1 cellular context compared by ENCODE assay signal in the genomic region with DNA sequence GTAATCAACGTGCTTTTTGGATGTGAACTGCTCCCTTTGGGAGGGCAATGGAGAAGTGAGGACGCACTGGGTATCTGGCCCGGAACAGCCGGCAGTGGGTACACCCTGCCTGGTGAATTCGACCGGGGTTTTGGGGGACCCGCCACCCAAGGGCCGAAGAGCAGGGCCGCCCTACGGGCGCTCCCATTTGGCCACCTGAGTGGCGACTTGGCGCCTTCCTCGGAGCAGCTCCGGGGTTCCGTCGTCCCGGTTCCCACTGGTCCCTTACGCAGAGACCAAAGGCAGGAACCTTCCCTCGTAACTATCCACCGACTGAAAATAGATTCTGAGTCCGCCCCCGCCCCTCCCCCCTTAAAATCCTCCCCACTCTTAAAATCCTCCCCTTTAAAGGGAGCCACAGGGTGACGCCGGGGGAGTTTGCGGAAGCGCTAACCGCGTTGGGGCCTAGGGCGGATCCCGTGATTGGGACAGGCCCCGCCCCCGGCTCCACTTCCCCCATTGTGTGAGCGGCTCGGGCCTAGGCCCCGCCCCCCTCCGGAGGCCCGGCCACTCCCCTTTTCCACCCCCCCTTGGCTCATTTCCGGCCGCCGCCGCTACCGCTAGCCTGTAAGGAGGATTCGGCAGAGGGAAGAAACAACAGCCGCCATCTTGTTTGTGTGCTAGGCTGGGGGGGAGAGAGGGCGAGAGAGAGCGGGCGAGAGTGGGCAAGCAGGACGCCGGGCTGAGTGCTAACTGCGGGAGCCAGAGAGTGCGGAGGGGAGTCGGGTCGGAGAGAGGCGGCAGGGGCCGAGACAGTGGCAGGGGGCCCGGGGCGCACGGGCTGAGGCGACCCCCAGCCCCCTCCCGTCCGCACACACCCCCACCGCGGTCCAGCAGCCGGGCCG.
TF ChIP-seq lines count a peak whose summit lies in the region.

No MANE protein-coding gene starts in this region.

TF ChIP-seq in K562, 482 proteins besides CTCF, POLR2A, EP300 and RAD21 (continued from another document and continues in another):
- TF ChIP-seq, protein P1, sequence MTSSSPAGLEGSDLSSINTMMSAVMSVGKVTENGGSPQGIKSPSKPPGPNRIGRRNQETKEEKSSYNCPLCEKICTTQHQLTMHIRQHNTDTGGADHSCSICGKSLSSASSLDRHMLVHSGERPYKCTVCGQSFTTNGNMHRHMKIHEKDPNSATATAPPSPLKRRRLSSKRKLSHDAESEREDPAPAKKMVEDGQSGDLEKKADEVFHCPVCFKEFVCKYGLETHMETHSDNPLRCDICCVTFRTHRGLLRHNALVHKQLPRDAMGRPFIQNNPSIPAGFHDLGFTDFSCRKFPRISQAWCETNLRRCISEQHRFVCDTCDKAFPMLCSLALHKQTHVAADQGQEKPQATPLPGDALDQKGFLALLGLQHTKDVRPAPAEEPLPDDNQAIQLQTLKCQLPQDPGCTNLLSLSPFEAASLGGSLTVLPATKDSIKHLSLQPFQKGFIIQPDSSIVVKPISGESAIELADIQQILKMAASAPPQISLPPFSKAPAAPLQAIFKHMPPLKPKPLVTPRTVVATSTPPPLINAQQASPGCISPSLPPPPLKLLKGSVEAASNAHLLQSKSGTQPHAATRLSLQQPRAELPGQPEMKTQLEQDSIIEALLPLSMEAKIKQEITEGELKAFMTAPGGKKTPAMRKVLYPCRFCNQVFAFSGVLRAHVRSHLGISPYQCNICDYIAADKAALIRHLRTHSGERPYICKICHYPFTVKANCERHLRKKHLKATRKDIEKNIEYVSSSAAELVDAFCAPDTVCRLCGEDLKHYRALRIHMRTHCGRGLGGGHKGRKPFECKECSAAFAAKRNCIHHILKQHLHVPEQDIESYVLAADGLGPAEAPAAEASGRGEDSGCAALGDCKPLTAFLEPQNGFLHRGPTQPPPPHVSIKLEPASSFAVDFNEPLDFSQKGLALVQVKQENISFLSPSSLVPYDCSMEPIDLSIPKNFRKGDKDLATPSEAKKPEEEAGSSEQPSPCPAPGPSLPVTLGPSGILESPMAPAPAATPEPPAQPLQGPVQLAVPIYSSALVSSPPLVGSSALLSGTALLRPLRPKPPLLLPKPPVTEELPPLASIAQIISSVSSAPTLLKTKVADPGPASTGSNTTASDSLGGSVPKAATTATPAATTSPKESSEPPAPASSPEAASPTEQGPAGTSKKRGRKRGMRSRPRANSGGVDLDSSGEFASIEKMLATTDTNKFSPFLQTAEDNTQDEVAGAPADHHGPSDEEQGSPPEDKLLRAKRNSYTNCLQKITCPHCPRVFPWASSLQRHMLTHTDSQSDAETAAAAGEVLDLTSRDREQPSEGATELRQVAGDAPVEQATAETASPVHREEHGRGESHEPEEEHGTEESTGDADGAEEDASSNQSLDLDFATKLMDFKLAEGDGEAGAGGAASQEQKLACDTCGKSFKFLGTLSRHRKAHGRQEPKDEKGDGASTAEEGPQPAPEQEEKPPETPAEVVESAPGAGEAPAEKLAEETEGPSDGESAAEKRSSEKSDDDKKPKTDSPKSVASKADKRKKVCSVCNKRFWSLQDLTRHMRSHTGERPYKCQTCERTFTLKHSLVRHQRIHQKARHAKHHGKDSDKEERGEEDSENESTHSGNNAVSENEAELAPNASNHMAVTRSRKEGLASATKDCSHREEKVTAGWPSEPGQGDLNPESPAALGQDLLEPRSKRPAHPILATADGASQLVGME (CRISPR knock-in tag; IDR thresholded peaks at IDR 0.05), result no peak
- TF ChIP-seq ATF7 (IDR thresholded peaks at IDR 0.05), result peak; percentile 31; the same call in 1 of the 2 replicates
- TF ChIP-seq XRCC3 (IDR thresholded peaks at IDR 0.05), result no peak
- no peak for TF ChIP-seq FOXA1 (IDR thresholded peaks at IDR 0.05; ENCODE audit: borderline replicate concordance)
- peak; percentile 80; the same call in 1 of the 2 replicates for TF ChIP-seq TOE1 (IDR thresholded peaks at IDR 0.05; ENCODE audit: borderline replicate concordance)
- no peak for TF ChIP-seq TOE1 (CRISPR knock-in tag; IDR thresholded peaks at IDR 0.05; ENCODE audit: borderline replicate concordance, low read depth)
- no peak for TF ChIP-seq ZNF217 (CRISPR knock-in tag; IDR thresholded peaks at IDR 0.05)
- peak; percentile 21; the same call in 1 of the 2 replicates for TF ChIP-seq NFIC (IDR thresholded peaks at IDR 0.05)
- TF ChIP-seq KLF13 (tag; IDR thresholded peaks at IDR 0.05; ENCODE audit: borderline replicate concordance, low read depth), result no peak
- TF ChIP-seq DPF2 (IDR thresholded peaks at IDR 0.05), result 0 out of 2 replicates have a peak, but pooled peaks have one; percentile 13
- TF ChIP-seq NFRKB (IDR thresholded peaks at IDR 0.05; ENCODE audit: low read depth), result peak; percentile 99
- peak; percentile 9; the same call in 1 of the 2 replicates for TF ChIP-seq MEF2A (IDR thresholded peaks at IDR 0.05; ENCODE audit: control insufficient read depth, low read depth, low read length)
- peak; percentile 46; the same call in 1 of the 2 replicates for TF ChIP-seq LCOR (CRISPR knock-in tag; IDR thresholded peaks at IDR 0.05)
- no peak for TF ChIP-seq POLR3G (IDR thresholded peaks at IDR 0.05; ENCODE audit: extremely low read depth, insufficient read length, insufficient replicate concordance)
- peak; percentile 80 to 88 for TF ChIP-seq MAZ (CRISPR knock-in tag; conservative IDR thresholded peaks at IDR 0.05 in 1 of 2, IDR thresholded peaks at IDR 0.05 in 1 of 2)
- no peak for TF ChIP-seq CC2D1A (IDR thresholded peaks at IDR 0.05)
- TF ChIP-seq TCFL5 (CRISPR knock-in tag; conservative IDR thresholded peaks at IDR 0.05), result no peak
- TF ChIP-seq, protein P2, sequence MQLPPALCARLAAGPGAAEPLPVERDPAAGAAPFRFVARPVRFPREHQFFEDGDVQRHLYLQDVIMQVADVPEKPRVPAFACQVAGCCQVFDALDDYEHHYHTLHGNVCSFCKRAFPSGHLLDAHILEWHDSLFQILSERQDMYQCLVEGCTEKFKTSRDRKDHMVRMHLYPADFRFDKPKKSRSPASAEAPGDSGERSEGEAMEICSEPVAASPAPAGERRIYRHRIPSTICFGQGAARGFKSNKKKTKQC (CRISPR knock-in tag; IDR thresholded peaks at IDR 0.05), result 0 out of 2 replicates have a peak, but pooled peaks have one; percentile 43
- TF ChIP-seq, protein P3, sequence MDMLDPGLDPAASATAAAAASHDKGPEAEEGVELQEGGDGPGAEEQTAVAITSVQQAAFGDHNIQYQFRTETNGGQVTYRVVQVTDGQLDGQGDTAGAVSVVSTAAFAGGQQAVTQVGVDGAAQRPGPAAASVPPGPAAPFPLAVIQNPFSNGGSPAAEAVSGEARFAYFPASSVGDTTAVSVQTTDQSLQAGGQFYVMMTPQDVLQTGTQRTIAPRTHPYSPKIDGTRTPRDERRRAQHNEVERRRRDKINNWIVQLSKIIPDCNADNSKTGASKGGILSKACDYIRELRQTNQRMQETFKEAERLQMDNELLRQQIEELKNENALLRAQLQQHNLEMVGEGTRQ (CRISPR knock-in tag; IDR thresholded peaks at IDR 0.05), result no peak
- peak; percentile 85 for TF ChIP-seq GABPB1 (CRISPR knock-in tag; IDR thresholded peaks at IDR 0.05)
- TF ChIP-seq, protein P4, sequence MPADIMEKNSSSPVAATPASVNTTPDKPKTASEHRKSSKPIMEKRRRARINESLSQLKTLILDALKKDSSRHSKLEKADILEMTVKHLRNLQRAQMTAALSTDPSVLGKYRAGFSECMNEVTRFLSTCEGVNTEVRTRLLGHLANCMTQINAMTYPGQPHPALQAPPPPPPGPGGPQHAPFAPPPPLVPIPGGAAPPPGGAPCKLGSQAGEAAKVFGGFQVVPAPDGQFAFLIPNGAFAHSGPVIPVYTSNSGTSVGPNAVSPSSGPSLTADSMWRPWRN (IDR thresholded peaks at IDR 0.05; ENCODE audit: low read depth), result no peak
- peak; percentile 23; the same call in 1 of the 2 replicates for TF ChIP-seq JUND (IDR thresholded peaks at IDR 0.05; ENCODE audit: borderline replicate concordance, low read depth, low read length)
- no peak for TF ChIP-seq JUND (tag; IDR thresholded peaks at IDR 0.05; ENCODE audit: borderline replicate concordance, low read depth, low read length)
- TF ChIP-seq MCM2 (IDR thresholded peaks at IDR 0.05; ENCODE audit: low read depth), result no peak
- TF ChIP-seq FOXP1 (CRISPR knock-in tag; IDR thresholded peaks at IDR 0.05), result 0 out of 2 replicates have a peak, but pooled peaks have one; percentile 50
- no peak for TF ChIP-seq ZSCAN29 (IDR thresholded peaks at IDR 0.05)
- no peak for TF ChIP-seq KHSRP (IDR thresholded peaks at IDR 0.05)
- TF ChIP-seq STAT5B (CRISPR knock-in tag; IDR thresholded peaks at IDR 0.05), result no peak
- no peak for TF ChIP-seq ATF1 (CRISPR knock-in tag; IDR thresholded peaks at IDR 0.05)
- TF ChIP-seq ATF1 (tag; IDR thresholded peaks at IDR 0.05), result peak; percentile 47
- TF ChIP-seq SETDB1 (IDR thresholded peaks at IDR 0.05; ENCODE audit: low read length), result no peak
- TF ChIP-seq, protein P5, sequence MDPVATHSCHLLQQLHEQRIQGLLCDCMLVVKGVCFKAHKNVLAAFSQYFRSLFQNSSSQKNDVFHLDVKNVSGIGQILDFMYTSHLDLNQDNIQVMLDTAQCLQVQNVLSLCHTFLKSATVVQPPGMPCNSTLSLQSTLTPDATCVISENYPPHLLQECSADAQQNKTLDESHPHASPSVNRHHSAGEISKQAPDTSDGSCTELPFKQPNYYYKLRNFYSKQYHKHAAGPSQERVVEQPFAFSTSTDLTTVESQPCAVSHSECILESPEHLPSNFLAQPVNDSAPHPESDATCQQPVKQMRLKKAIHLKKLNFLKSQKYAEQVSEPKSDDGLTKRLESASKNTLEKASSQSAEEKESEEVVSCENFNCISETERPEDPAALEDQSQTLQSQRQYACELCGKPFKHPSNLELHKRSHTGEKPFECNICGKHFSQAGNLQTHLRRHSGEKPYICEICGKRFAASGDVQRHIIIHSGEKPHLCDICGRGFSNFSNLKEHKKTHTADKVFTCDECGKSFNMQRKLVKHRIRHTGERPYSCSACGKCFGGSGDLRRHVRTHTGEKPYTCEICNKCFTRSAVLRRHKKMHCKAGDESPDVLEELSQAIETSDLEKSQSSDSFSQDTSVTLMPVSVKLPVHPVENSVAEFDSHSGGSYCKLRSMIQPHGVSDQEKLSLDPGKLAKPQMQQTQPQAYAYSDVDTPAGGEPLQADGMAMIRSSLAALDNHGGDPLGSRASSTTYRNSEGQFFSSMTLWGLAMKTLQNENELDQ (CRISPR knock-in tag; IDR thresholded peaks at IDR 0.05; ENCODE audit: borderline replicate concordance), result no peak
- peak; percentile 84; the same call in 1 of the 2 replicates for TF ChIP-seq SP1 (CRISPR knock-in tag; IDR thresholded peaks at IDR 0.05)
- peak; percentile 94 for TF ChIP-seq TAF1 (IDR thresholded peaks at IDR 0.05; ENCODE audit: control insufficient read depth, extremely low read depth, insufficient read depth, low read length, severe bottlenecking)
- no peak for TF ChIP-seq MYBL2 (IDR thresholded peaks at IDR 0.05; ENCODE audit: low read depth)
- no peak for TF ChIP-seq MYBL2 (CRISPR knock-in tag; IDR thresholded peaks at IDR 0.05; ENCODE audit: borderline replicate concordance)
- TF ChIP-seq, protein P6, sequence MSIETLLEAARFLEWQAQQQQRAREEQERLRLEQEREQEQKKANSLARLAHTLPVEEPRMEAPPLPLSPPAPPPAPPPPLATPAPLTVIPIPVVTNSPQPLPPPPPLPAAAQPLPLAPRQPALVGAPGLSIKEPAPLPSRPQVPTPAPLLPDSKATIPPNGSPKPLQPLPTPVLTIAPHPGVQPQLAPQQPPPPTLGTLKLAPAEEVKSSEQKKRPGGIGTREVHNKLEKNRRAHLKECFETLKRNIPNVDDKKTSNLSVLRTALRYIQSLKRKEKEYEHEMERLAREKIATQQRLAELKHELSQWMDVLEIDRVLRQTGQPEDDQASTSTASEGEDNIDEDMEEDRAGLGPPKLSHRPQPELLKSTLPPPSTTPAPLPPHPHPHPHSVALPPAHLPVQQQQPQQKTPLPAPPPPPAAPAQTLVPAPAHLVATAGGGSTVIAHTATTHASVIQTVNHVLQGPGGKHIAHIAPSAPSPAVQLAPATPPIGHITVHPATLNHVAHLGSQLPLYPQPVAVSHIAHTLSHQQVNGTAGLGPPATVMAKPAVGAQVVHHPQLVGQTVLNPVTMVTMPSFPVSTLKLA (conservative IDR thresholded peaks at IDR 0.05), result peak in 1 of 2 experiments; percentile 67; a peak in 2 of 4 replicates
- TF ChIP-seq, protein P7, sequence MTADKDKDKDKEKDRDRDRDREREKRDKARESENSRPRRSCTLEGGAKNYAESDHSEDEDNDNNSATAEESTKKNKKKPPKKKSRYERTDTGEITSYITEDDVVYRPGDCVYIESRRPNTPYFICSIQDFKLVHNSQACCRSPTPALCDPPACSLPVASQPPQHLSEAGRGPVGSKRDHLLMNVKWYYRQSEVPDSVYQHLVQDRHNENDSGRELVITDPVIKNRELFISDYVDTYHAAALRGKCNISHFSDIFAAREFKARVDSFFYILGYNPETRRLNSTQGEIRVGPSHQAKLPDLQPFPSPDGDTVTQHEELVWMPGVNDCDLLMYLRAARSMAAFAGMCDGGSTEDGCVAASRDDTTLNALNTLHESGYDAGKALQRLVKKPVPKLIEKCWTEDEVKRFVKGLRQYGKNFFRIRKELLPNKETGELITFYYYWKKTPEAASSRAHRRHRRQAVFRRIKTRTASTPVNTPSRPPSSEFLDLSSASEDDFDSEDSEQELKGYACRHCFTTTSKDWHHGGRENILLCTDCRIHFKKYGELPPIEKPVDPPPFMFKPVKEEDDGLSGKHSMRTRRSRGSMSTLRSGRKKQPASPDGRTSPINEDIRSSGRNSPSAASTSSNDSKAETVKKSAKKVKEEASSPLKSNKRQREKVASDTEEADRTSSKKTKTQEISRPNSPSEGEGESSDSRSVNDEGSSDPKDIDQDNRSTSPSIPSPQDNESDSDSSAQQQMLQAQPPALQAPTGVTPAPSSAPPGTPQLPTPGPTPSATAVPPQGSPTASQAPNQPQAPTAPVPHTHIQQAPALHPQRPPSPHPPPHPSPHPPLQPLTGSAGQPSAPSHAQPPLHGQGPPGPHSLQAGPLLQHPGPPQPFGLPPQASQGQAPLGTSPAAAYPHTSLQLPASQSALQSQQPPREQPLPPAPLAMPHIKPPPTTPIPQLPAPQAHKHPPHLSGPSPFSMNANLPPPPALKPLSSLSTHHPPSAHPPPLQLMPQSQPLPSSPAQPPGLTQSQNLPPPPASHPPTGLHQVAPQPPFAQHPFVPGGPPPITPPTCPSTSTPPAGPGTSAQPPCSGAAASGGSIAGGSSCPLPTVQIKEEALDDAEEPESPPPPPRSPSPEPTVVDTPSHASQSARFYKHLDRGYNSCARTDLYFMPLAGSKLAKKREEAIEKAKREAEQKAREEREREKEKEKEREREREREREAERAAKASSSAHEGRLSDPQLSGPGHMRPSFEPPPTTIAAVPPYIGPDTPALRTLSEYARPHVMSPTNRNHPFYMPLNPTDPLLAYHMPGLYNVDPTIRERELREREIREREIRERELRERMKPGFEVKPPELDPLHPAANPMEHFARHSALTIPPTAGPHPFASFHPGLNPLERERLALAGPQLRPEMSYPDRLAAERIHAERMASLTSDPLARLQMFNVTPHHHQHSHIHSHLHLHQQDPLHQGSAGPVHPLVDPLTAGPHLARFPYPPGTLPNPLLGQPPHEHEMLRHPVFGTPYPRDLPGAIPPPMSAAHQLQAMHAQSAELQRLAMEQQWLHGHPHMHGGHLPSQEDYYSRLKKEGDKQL (CRISPR knock-in tag; IDR thresholded peaks at IDR 0.05; ENCODE audit: borderline replicate concordance), result no peak
- TF ChIP-seq MTA3 (IDR thresholded peaks at IDR 0.05; ENCODE audit: borderline replicate concordance), result peak; percentile 33; the same call in 1 of the 2 replicates
- TF ChIP-seq FOXJ2 (tag; IDR thresholded peaks at IDR 0.05), result peak; percentile 77
- TF ChIP-seq, protein P8, sequence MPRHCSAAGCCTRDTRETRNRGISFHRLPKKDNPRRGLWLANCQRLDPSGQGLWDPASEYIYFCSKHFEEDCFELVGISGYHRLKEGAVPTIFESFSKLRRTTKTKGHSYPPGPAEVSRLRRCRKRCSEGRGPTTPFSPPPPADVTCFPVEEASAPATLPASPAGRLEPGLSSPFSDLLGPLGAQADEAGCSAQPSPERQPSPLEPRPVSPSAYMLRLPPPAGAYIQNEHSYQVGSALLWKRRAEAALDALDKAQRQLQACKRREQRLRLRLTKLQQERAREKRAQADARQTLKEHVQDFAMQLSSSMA (CRISPR knock-in tag; IDR thresholded peaks at IDR 0.05), result no peak
